Comparison of ENCODE assay signal across 16 cellular contexts in the genomic region with DNA sequence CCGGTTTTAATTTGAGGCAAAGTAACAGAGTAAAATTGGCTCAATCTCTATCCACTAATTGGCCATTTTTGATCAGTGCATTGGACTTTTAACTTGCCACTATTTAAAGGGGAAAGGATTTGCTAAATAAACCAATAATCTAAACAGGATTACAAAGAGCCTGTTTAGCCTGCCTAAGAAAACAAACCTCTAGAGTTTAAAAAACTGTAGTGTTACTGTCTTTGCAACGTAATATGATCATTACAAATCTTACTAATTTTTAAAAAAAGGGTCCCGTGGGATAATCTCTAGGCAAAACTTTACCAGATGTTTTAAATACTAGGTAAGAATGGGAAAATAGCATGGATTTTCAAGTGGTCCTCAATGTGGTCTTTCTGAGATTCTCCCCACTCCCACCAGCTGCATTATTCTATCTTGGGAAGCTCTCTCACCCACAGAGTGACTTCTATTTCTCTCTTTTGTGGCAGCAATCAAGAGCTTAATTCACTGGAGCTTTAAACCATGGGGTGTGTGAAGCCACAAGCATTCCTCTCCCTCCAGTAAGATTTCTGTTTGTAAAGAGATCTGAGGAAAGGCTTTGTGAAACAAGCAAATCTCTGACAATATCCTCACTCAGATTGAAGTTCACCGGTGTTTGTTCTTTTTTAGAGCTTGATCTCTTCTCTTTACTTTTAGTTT.
DNase-seq lines count a peak whose midpoint lies in the region; ATAC-seq and TF ChIP-seq lines count a peak whose summit lies in the region.
"Had no signal": no experiment of that assay in that cellular context is flagged by ENCODE, and none has a peak within 500 bp of the region (broad histone marks: within the 10 kb centered on the region; RNA-seq: fewer than 3 reads in every experiment).

No MANE protein-coding gene starts in this region.

- H3K4me3 Mint-ChIP-seq in type B pancreatic cell, result peak overlapping the region; percentile 23
- H3K4me3 Mint-ChIP-seq: activated CD4-positive, alpha-beta T cell treated with anti-CD3 and anti-CD28 coated beads, Interleukin-2, amount 10 ng/mL, durations not matched to agents 24 days and 14 days; activated T-helper 1 cell treated with anti-CD3 and anti-CD28 coated beads, Interleukin-12 subunit alpha, Interleukin-12 subunit beta, Interleukin-2, Interleukin-4 antibody, amounts not matched to agents 30 ng/mL and 10 ng/mL and 1 ng/mL, durations not matched to agents 14 hours and 24 hours and 36 hours; naive thymus-derived CD4-positive, alpha-beta T cell had no signal

- intact Hi-C loops in cardiac septum (cut with DNase I), result no loop called here

- H3K9ac ChIP-seq in mesenchymal stem cell (ENCODE audit: low read length), result peak overlapping the region; percentile 76

- no peaks in the 10 kb centered on the region for H3K9me3 Mint-ChIP-seq in type B pancreatic cell
- H3K9me3 Mint-ChIP-seq: activated CD4-positive, alpha-beta T cell treated with anti-CD3 and anti-CD28 coated beads, Interleukin-2, amount 10 ng/mL, durations not matched to agents 24 days and 14 days; activated T-helper 1 cell treated with anti-CD3 and anti-CD28 coated beads, Interleukin-12 subunit alpha, Interleukin-12 subunit beta, Interleukin-2, Interleukin-4 antibody, amounts not matched to agents 30 ng/mL and 10 ng/mL and 1 ng/mL, durations not matched to agents 14 hours and 24 hours and 36 hours; naive thymus-derived CD4-positive, alpha-beta T cell had no signal

- H3K4me1 ChIP-seq in cardiac muscle cell (ENCODE audit: low read depth), result peaks cover 11% of the 10 kb centered on the region
- H3K4me1 ChIP-seq in mesenchymal stem cell (ENCODE audit: control insufficient read depth, insufficient read depth, low read depth, low read length), result peaks cover 5% of the 10 kb centered on the region
- H3K4me1 ChIP-seq: A549, breast epithelium had no signal

- no peak overlapping the region for H3K18ac ChIP-seq in mesenchymal stem cell (ENCODE audit: low read depth in 1 of 2, low read length in 2 of 2)

- DNase-seq in cardiac muscle cell (ENCODE audit: low read depth in 1 of 2, low spot score in 1 of 2) (peak in 1 of 2 donors; percentile 46), cardiac septum (ENCODE audit: low spot score) (no peak), choroid plexus epithelial cell (ENCODE audit: low read depth) (peak; percentile 71), mesenchymal stem cell (no peak), type B pancreatic cell (ENCODE audit: extremely low spot score, unreplicated experiment) (no peak), CD1c-positive myeloid dendritic cell (ENCODE audit: extremely low spot score) (no peak), SHP77 treated with DMSO at 0.1 percent for 48 hours (lab: John Stamatoyannopoulos, UW) (no peak)
- DNase-seq: activated CD4-positive, alpha-beta T cell treated with anti-CD3 and anti-CD28 coated beads, Interleukin-2, amount 10 ng/mL, durations not matched to agents 24 days and 14 days; naive thymus-derived CD4-positive, alpha-beta T cell; NCI-H1694 had no signal

- ATAC-seq in HG02973 (IDR thresholded peaks at IDR 0.05; ENCODE audit: unreplicated experiment), result no peak
- ATAC-seq: A549; esophagus mucosa; K562; naive thymus-derived CD4-positive, alpha-beta T cell had no signal

- peaks cover 3% of the 10 kb centered on the region for H3K36me3 Mint-ChIP-seq in type B pancreatic cell

- H2BK120ac ChIP-seq in mesenchymal stem cell (ENCODE audit: low read depth, low read length), result no peak overlapping the region

- no peak overlapping the region for H4K91ac ChIP-seq in mesenchymal stem cell (ENCODE audit: low read length)

- no peaks in the 10 kb centered on the region for H3K27me3 Mint-ChIP-seq in type B pancreatic cell

- H3K4me3 ChIP-seq in cardiac muscle cell (no peak overlapping the region), choroid plexus epithelial cell (ENCODE audit: low read depth, low read length) (no peak overlapping the region), mesenchymal stem cell (ENCODE audit: insufficient read depth in 1 of 2, low read depth in 1 of 2, low read length in 2 of 2) (peak overlapping the region in 1 of 2 experiments; percentile 53)
- H3K4me3 ChIP-seq: A549, breast epithelium, K562 had no signal

- H3K79me1 ChIP-seq in mesenchymal stem cell (replicated peaks; ENCODE audit: low read length, poor library complexity, severe bottlenecking), result no peaks in the 10 kb centered on the region

- no peak overlapping the region for H2BK12ac ChIP-seq in mesenchymal stem cell (ENCODE audit: low read length in 2 of 2)

- H2BK15ac ChIP-seq in mesenchymal stem cell (ENCODE audit: low read depth, poor library complexity, severe bottlenecking), result no peak overlapping the region

- H3K36me3 ChIP-seq in cardiac muscle cell (no peaks in the 10 kb centered on the region), mesenchymal stem cell (ENCODE audit: control insufficient read depth in 1 of 2, insufficient read depth in 2 of 2, low read depth in 1 of 2, low read length in 2 of 2) (peaks cover 0 to 12% of the 10 kb centered on the region in 2 experiments)
- H3K36me3 ChIP-seq: breast epithelium had no signal

- H3K27me3 ChIP-seq in cardiac muscle cell, result no peaks in the 10 kb centered on the region
- H3K27me3 ChIP-seq in mesenchymal stem cell (ENCODE audit: control insufficient read depth in 1 of 2, insufficient read depth in 1 of 2, low read length in 2 of 2), result no peaks in the 10 kb centered on the region
- H3K27me3 ChIP-seq: breast epithelium had no signal

- H3K4me1 Mint-ChIP-seq in type B pancreatic cell (ENCODE audit: unreplicated experiment), result peaks cover 60% of the 10 kb centered on the region
- H3K4me1 Mint-ChIP-seq: activated CD4-positive, alpha-beta T cell treated with anti-CD3 and anti-CD28 coated beads, Interleukin-2, amount 10 ng/mL, durations not matched to agents 24 days and 14 days; naive thymus-derived CD4-positive, alpha-beta T cell had no signal

- H3K14ac ChIP-seq in mesenchymal stem cell (ENCODE audit: low read length in 2 of 2), result no peak overlapping the region

- no peak overlapping the region for H2AFZ ChIP-seq in mesenchymal stem cell (ENCODE audit: low read depth, low read length)

- peak overlapping the region; percentile 28 for H3K27ac Mint-ChIP-seq in type B pancreatic cell
- H3K27ac Mint-ChIP-seq: activated CD4-positive, alpha-beta T cell treated with anti-CD3 and anti-CD28 coated beads, Interleukin-2, amount 10 ng/mL, durations not matched to agents 24 days and 14 days; activated T-helper 1 cell treated with anti-CD3 and anti-CD28 coated beads, Interleukin-12 subunit alpha, Interleukin-12 subunit beta, Interleukin-2, Interleukin-4 antibody, amounts not matched to agents 30 ng/mL and 10 ng/mL and 1 ng/mL, durations not matched to agents 14 hours and 24 hours and 36 hours; naive thymus-derived CD4-positive, alpha-beta T cell had no signal

- no peak overlapping the region for H2BK5ac ChIP-seq in mesenchymal stem cell (ENCODE audit: low read depth, low read length, poor library complexity, severe bottlenecking)

- no peak overlapping the region for H3K4ac ChIP-seq in mesenchymal stem cell (ENCODE audit: low read depth in 1 of 2, low read length in 2 of 2)

- no peak overlapping the region for H3K23ac ChIP-seq in mesenchymal stem cell (ENCODE audit: low read length in 2 of 2)

- WGBS in mesenchymal stem cell, result 100% methylated on average over 1 of the region's 4 CpGs

- H3K27ac ChIP-seq in cardiac muscle cell (peak overlapping the region; percentile 13), mesenchymal stem cell (ENCODE audit: low read length, poor library complexity, severe bottlenecking) (no peak overlapping the region)
- H3K27ac ChIP-seq: A549 had no signal

- no peak overlapping the region for H3K4me2 ChIP-seq in mesenchymal stem cell (ENCODE audit: low read length, poor library complexity, severe bottlenecking)
- H3K4me2 ChIP-seq: A549 had no signal

- no peak overlapping the region for H4K8ac ChIP-seq in mesenchymal stem cell (ENCODE audit: low read length)

- no peak for TF ChIP-seq CTCF in cardiac muscle cell (IDR thresholded peaks at IDR 0.05; ENCODE audit: low read depth, low read length)
- TF ChIP-seq CTCF in choroid plexus epithelial cell (conservative IDR thresholded peaks at IDR 0.05; ENCODE audit: low read depth, low read length), result no peak
- no peak for TF ChIP-seq CTCF in type B pancreatic cell (conservative IDR thresholded peaks at IDR 0.05)

- H3K9me3 ChIP-seq in cardiac muscle cell (ENCODE audit: low read depth) (no peaks in the 10 kb centered on the region), mesenchymal stem cell (ENCODE audit: control insufficient read depth, low read length) (no peaks in the 10 kb centered on the region)
- H3K9me3 ChIP-seq: A549, breast epithelium had no signal

- H2AK5ac ChIP-seq in mesenchymal stem cell (ENCODE audit: low read length, severe bottlenecking), result no peak overlapping the region
